In the genomic region with DNA sequence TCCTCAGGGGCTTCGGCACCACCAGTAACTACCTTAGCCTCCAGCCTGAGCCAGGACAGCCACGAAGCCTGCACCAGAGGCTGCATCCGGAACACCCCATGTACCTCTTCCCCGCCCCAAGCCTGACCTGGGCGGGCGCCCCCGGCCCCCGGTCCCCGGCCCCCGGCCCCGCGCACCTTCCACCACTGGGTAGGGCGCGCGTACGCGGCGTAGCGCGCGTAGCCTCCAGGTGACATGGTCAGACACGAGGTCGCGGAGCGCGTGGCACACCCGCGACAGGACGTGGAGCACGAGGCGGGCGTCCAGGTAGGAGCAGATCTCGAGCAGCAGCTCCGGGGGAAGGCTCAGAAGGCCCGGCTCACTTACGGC, we compare ENCODE assay signal across 8 cellular contexts. TPM values are rescaled to one million over a fixed set of nuclear protein-coding genes. Genes with fewer than 3 reads are reported as not detected.
DNase-seq lines count a peak whose midpoint lies in the region; ATAC-seq lines count a peak whose summit lies in the region.

No MANE protein-coding gene starts in this region.

- no peaks in the 10 kb centered on the region for H3K27me3 Mint-ChIP-seq in dendritic cell treated with granulocyte-macrophage colony-stimulating factor and Interleukin-4, amounts not matched to agents 40 ng/mL and 50 ng/mL, for 4 days
- no peaks in the 10 kb centered on the region for H3K27me3 Mint-ChIP-seq in naive B cell

- peaks cover 29% of the 10 kb centered on the region for H3K36me3 Mint-ChIP-seq in dendritic cell treated with granulocyte-macrophage colony-stimulating factor and Interleukin-4, amounts not matched to agents 40 ng/mL and 50 ng/mL, for 4 days (ENCODE audit: low read depth)
- H3K36me3 Mint-ChIP-seq in naive B cell = no peaks in the 10 kb centered on the region

- peak overlapping the region; percentile 82 for H3K4me3 Mint-ChIP-seq in dendritic cell treated with granulocyte-macrophage colony-stimulating factor and Interleukin-4, amounts not matched to agents 40 ng/mL and 50 ng/mL, for 4 days
- H3K4me3 Mint-ChIP-seq in naive B cell = peak overlapping the region; percentile 84 to 97 (median 94)

- in situ Hi-C loops in ACHN (cut with HindIII; ENCODE audit: low pct_ligation_motif_present, low pct_unique_long_range_greater_than_20kb, low sequenced_read_pairs) = no loop called here

- H3K9me3 ChIP-seq in MG63 = no peaks in the 10 kb centered on the region

- peaks cover 41% of the 10 kb centered on the region for H3K36me3 ChIP-seq in MG63

- no peaks in the 10 kb centered on the region for H3K27me3 ChIP-seq in MG63

- DNase-seq in ACHN (peak; percentile 6), MG63 (no peak), naive B cell (no peak), COR-L47 (lab: John Stamatoyannopoulos, UW) (no peak), foreskin melanocyte (no peak), DMS79 (lab: John Stamatoyannopoulos, UW) (no peak)

- H3K9me3 Mint-ChIP-seq in dendritic cell treated with granulocyte-macrophage colony-stimulating factor and Interleukin-4, amounts not matched to agents 40 ng/mL and 50 ng/mL, for 4 days = no peaks in the 10 kb centered on the region
- H3K9me3 Mint-ChIP-seq in naive B cell = no peaks in the 10 kb centered on the region

- H3K4me1 Mint-ChIP-seq in dendritic cell treated with granulocyte-macrophage colony-stimulating factor and Interleukin-4, amounts not matched to agents 40 ng/mL and 50 ng/mL, for 4 days (ENCODE audit: low read depth) = peaks cover 10% of the 10 kb centered on the region
- peaks cover 4 to 12% (median 5%) of the 10 kb centered on the region in 3 donors for H3K4me1 Mint-ChIP-seq in naive B cell

- intact Hi-C loops in dendritic cell treated with granulocyte-macrophage colony-stimulating factor and Interleukin-4, amounts not matched to agents 40 ng/mL and 50 ng/mL, for 4 days (cut with micrococcal nuclease) = no loop called here

- ATAC-seq in GM19438 (IDR thresholded peaks at IDR 0.05; ENCODE audit: low read depth, unreplicated experiment) (peak; percentile 10), naive B cell (ENCODE audit: low read depth in 2 of 2) (peak in 1 of 2 donors; percentile 1)

- H3K4me3 ChIP-seq in MG63 = peak overlapping the region; percentile 82

- peak overlapping the region; percentile 93 for H3K27ac Mint-ChIP-seq in dendritic cell treated with granulocyte-macrophage colony-stimulating factor and Interleukin-4, amounts not matched to agents 40 ng/mL and 50 ng/mL, for 4 days
- H3K27ac Mint-ChIP-seq in naive B cell = peak overlapping the region in 5 of 6 donors; percentile 49 to 97 (median 97)

RNA-seq across cellular contexts. Expression of a gene that starts 0.5 kb away (rescaled TPM):
- total RNA-seq in MG63 (2014; rRNA removed; shearing (Covaris generic); ENCODE audit: low replicate concordance) = 31.3 and 46.1 TPM in 2 replicates
- 1 to 10 TPM; 2.0 to 5.8 (median 4.9) TPM for polyA plus RNA-seq in naive B cell (ENCODE audit: low read depth in 6 of 6)

RNA-seq across cellular contexts. Expression of a gene that starts 8.2 kb away (rescaled TPM):
- not detected in 2 replicates for total RNA-seq in MG63 (2014; rRNA removed; shearing (Covaris generic); ENCODE audit: low replicate concordance)
- polyA plus RNA-seq in naive B cell (ENCODE audit: low read depth in 6 of 6) = not detected

RNA-seq across cellular contexts. Expression of a gene that starts 14.3 kb away (rescaled TPM):
- 127 and 140 TPM in 2 replicates for total RNA-seq in MG63 (2014; rRNA removed; shearing (Covaris generic); ENCODE audit: low replicate concordance)
- polyA plus RNA-seq in naive B cell (ENCODE audit: low read depth in 6 of 6) = 100 to 1,000 TPM in 2 of 6 donors, 10 to 100 TPM in 4; 83.5 to 132 (median 85.5) TPM

RNA-seq across cellular contexts. Expression of a gene that starts 27.8 kb away (rescaled TPM):
- 83.5 and 84.5 TPM in 2 replicates for total RNA-seq in MG63 (2014; rRNA removed; shearing (Covaris generic); ENCODE audit: low replicate concordance)
- 1 to 10 TPM in 5 of 6 donors, not detected in 1; 1.7 to 3.5 (median 2.7) TPM for polyA plus RNA-seq in naive B cell (ENCODE audit: low read depth in 6 of 6)

RNA-seq across cellular contexts. Expression of a gene that starts 29.4 kb away (rescaled TPM):
- 9.9 and 18.8 TPM in 2 replicates for total RNA-seq in MG63 (2014; rRNA removed; shearing (Covaris generic); ENCODE audit: low replicate concordance)
- polyA plus RNA-seq in naive B cell (ENCODE audit: low read depth in 6 of 6) = 10 to 100 TPM; 12.6 to 34.5 (median 17.5) TPM
